In the genomic region with DNA sequence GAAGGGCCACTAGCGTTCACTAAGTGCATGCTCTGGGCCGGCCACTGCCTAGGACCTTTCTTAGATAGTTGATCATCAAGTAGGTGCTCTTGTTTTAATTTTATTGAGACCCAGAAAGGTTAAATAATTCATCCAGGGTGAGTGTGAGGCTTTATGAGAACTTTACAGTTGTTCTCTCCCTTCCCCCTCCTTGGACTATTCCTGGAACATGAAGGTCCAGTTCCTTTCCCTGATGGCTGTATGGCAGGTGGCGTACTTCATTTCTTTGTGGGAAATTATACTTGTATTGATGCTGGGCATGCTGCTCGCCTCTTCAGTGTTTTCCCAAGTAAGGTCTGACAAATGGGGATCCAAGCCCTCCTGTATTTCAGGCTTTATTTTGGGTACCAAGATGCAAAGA, we compare ENCODE assay signal across 27 cellular contexts. TPM values are rescaled to one million over a fixed set of nuclear protein-coding genes. Genes with fewer than 3 reads are reported as not detected.
DNase-seq lines count a peak whose midpoint lies in the region; ATAC-seq, FAIRE-seq and TF ChIP-seq lines count a peak whose summit lies in the region.
"Had no signal": no experiment of that assay in that cellular context is flagged by ENCODE, and none has a peak within 500 bp of the region (broad histone marks: within the 10 kb centered on the region; RNA-seq: fewer than 3 reads in every experiment).

No MANE protein-coding gene starts in this region.

- H3K27me3 ChIP-seq in Caco-2 (replicated peaks; ENCODE audit: control insufficient read depth, insufficient read depth, low read length) (no peaks in the 10 kb centered on the region), lower lobe of right lung (ENCODE audit: low read depth) (no peaks in the 10 kb centered on the region), upper lobe of left lung (no peaks in the 10 kb centered on the region), brain microvascular endothelial cell (replicated peaks) (no peaks in the 10 kb centered on the region)
- H3K27me3 ChIP-seq: SJCRH30 had no signal

- WGBS in upper lobe of left lung, 2 donors, result 78 to 88% methylated on average over 4 of the region's 4 CpGs

- in situ Hi-C loops in brain microvascular endothelial cell (cut with HindIII; ENCODE audit: low pct_ligation_motif_present, low sequenced_read_pairs), result no loop called here

- peak overlapping the region; percentile 40 for H3K27ac Mint-ChIP-seq in Caco-2 (ENCODE audit: unreplicated experiment)
- peak overlapping the region; percentile 37 for H3K27ac Mint-ChIP-seq in T-helper 17 cell
- H3K27ac Mint-ChIP-seq: CD8-positive, alpha-beta T cell had no signal

- POLR2A ChIA-PET in Caco-2 (lab: Charles Lee), result no interaction called here

- H3K36me3 ChIP-seq in Caco-2 (ENCODE audit: control insufficient read depth, insufficient read depth, low read length) (no peaks in the 10 kb centered on the region; the same call in 1 of the 2 replicates), lower lobe of right lung (peaks cover 23% of the 10 kb centered on the region), upper lobe of left lung (peaks cover 0 to 20% (median 9%) of the 10 kb centered on the region in 4 donors), brain microvascular endothelial cell (replicated peaks) (no peaks in the 10 kb centered on the region)

- H3K4me1 ChIP-seq in Caco-2, result peaks cover 15% of the 10 kb centered on the region
- peaks cover 24% of the 10 kb centered on the region for H3K4me1 ChIP-seq in lower lobe of right lung
- peaks cover 18 to 23% (median 22%) of the 10 kb centered on the region in 4 donors for H3K4me1 ChIP-seq in upper lobe of left lung
- H3K4me1 ChIP-seq: SJCRH30 had no signal

- DNase-seq in Caco-2, result no peak
- no peak for DNase-seq in T-helper 17 cell
- DNase-seq in lower lobe of right lung, result no peak
- DNase-seq in upper lobe of left lung, result no peak
- DNase-seq in brain microvascular endothelial cell, result no peak
- no peak for DNase-seq in D721Med (ENCODE audit: insufficient read length, low spot score)
- DNase-seq in activated T-cell treated with anti-CD3 and anti-CD28 coated beads, Interleukin-2, amount 50 U/mL, for 1 hour, result no peak
- DNase-seq: C1 segment of cervical spinal cord; CD8-positive, alpha-beta T cell; DMS153; DND-41; KG1; MM.1S; NCI-H1694; NCI-H2029 treated with DMSO at 0.1 percent for 48 hours; NCI-H446 treated with DMSO at 0.1 percent for 48 hours; NCI-H526; NCI-H82; PC-9; SJCRH30 had no signal

- CTCF ChIA-PET in Caco-2 (lab: Charles Lee), result no interaction called here

- H3K4me3 Mint-ChIP-seq in Caco-2 (ENCODE audit: unreplicated experiment), result no peak overlapping the region
- H3K4me3 Mint-ChIP-seq in T-helper 17 cell, result no peak overlapping the region
- H3K4me3 Mint-ChIP-seq: CD8-positive, alpha-beta T cell had no signal

- H3K9me3 Mint-ChIP-seq in Caco-2 (ENCODE audit: unreplicated experiment), result peaks cover 14% of the 10 kb centered on the region
- H3K9me3 Mint-ChIP-seq: CD8-positive, alpha-beta T cell had no signal

- no peak for TF ChIP-seq POLR2A in upper lobe of left lung (IDR thresholded peaks at IDR 0.05)

- TF ChIP-seq EP300 in upper lobe of left lung (IDR thresholded peaks at IDR 0.05), result no peak

- no TSS peak for BruUV-seq in Caco-2 (replicated peaks; lab: Mats Ljungman, UMichigan)

- intact Hi-C loops in Caco-2 (cut with micrococcal nuclease; ENCODE audit: unreplicated experiment) (no loop called here), lower lobe of right lung (cut with DNase I) (no loop called here)

- ATAC-seq in T-helper 17 cell, result no peak
- no peak for ATAC-seq in lower lobe of right lung
- no peak for ATAC-seq in upper lobe of left lung (ENCODE audit: low FRiP score in 2 of 2)
- ATAC-seq: A549; CD8-positive, alpha-beta T cell; Right ventricle myocardium inferior; SK-N-SH treated with all-trans-retinoic acid at 6 μM for 48 hours had no signal

- H3K36me3 Mint-ChIP-seq in Caco-2 (ENCODE audit: insufficient read depth, unreplicated experiment) (peaks cover 21% of the 10 kb centered on the region), T-helper 17 cell (ENCODE audit: low read depth) (peaks cover 2% of the 10 kb centered on the region)

- H3K27ac ChIP-seq in lower lobe of right lung (peak overlapping the region; percentile 61), upper lobe of left lung (peak overlapping the region; percentile 19 to 62 (median 48)), brain microvascular endothelial cell (no peak overlapping the region)
- H3K27ac ChIP-seq: A549, PC-9, SJCRH30 had no signal

- FAIRE-seq in D721Med (lab: Jason Lieb, UNC), result no peak
- FAIRE-seq: A549, GM18507, H54 had no signal

- H3K27me3 Mint-ChIP-seq in Caco-2 (ENCODE audit: insufficient read depth, unreplicated experiment) (no peaks in the 10 kb centered on the region), T-helper 17 cell (no peaks in the 10 kb centered on the region)

- H3K9me3 ChIP-seq in Caco-2 (peaks cover 6% of the 10 kb centered on the region; the same call in 1 of the 2 replicates), T-helper 17 cell (ENCODE audit: control insufficient read depth, low read length, poor library complexity, severe bottlenecking) (peaks cover 1% of the 10 kb centered on the region), lower lobe of right lung (no peaks in the 10 kb centered on the region), upper lobe of left lung (peaks cover 0 to under 1% (median 0%) of the 10 kb centered on the region in 4 donors)
- H3K9me3 ChIP-seq: SJCRH30 had no signal

- no peak for TF ChIP-seq CTCF in Caco-2 (IDR thresholded peaks at IDR 0.05; ENCODE audit: insufficient read depth in 1 of 2, low read depth in 1 of 2, low read length in 1 of 2, severe bottlenecking in 1 of 2, unreplicated experiment in 1 of 2)
- no peak for TF ChIP-seq CTCF in lower lobe of right lung (IDR thresholded peaks at IDR 0.05)
- no peak for TF ChIP-seq CTCF in upper lobe of left lung (IDR thresholded peaks at IDR 0.05)
- TF ChIP-seq CTCF in brain microvascular endothelial cell (IDR thresholded peaks at IDR 0.05; ENCODE audit: low read depth, low read length, missing control alignments), result no peak
- TF ChIP-seq CTCF in D721Med (IDR thresholded peaks at IDR 0.05; ENCODE audit: insufficient read depth, missing control alignments), result no peak

- H3K4me1 Mint-ChIP-seq in Caco-2 (ENCODE audit: low read depth, unreplicated experiment), result peaks cover 1% of the 10 kb centered on the region
- H3K4me1 Mint-ChIP-seq in T-helper 17 cell, result peaks cover 19% of the 10 kb centered on the region

- no peak overlapping the region for H3K4me3 ChIP-seq in Caco-2 (ENCODE audit: low read depth, low read length)
- no peak overlapping the region for H3K4me3 ChIP-seq in lower lobe of right lung
- no peak overlapping the region for H3K4me3 ChIP-seq in upper lobe of left lung
- no peak overlapping the region for H3K4me3 ChIP-seq in brain microvascular endothelial cell (ENCODE audit: low read depth, low read length)
- H3K4me3 ChIP-seq: A549, PC-9, SJCRH30 had no signal

RNA-seq across cellular contexts. Expression of a gene that starts 8.5 kb away (rescaled TPM):
- 29.8 and 31.1 TPM in 2 replicates for total RNA-seq in Caco-2 (2022)
- 10 to 100 TPM; 49.7 to 53.7 TPM for total RNA-seq in T-helper 17 cell
- total RNA-seq in lower lobe of right lung, result 40.6 TPM
- total RNA-seq in upper lobe of left lung, result 10 to 100 TPM; 24.8 to 67.1 (median 37.3) TPM

RNA-seq across cellular contexts. Expression of a gene that starts 23.4 kb away (rescaled TPM):
- total RNA-seq in Caco-2 (2022) (8.8 and 16.6 TPM in 2 replicates), T-helper 17 cell (under 1 TPM; 0.07 to 0.13 TPM), lower lobe of right lung (302 TPM), upper lobe of left lung (100 to 1,000 TPM in 4 of 6 donors, 10 to 100 TPM in 2; 34.1 to 294 (median 119) TPM)
- total RNA-seq: CD8-positive, alpha-beta T cell; SJCRH30 had no signal

RNA-seq across cellular contexts. Expression of a gene that starts 34.7 kb away (rescaled TPM):
- total RNA-seq in Caco-2 (2022) (0.43 TPM in 1 of 2 replicates, not detected in the other), T-helper 17 cell (under 1 TPM in 1 of 2 donors, not detected in 1; 0.22 TPM), lower lobe of right lung (10.3 TPM), upper lobe of left lung (10 to 100 TPM in 5 of 6 donors, 1 to 10 TPM in 1; 5.7 to 40.8 (median 17.5) TPM)
- total RNA-seq: HT1080, RPMI7951, SJCRH30 had no signal

RNA-seq across cellular contexts. Expression of a gene that starts 47.6 kb away (rescaled TPM):
- total RNA-seq in Caco-2 (2022), result 8.9 and 9.1 TPM in 2 replicates
- 10 to 100 TPM; 10.6 to 14.4 TPM for total RNA-seq in T-helper 17 cell
- total RNA-seq in lower lobe of right lung, result 50.2 TPM
- total RNA-seq in upper lobe of left lung, result 100 to 1,000 TPM in 4 of 6 donors, 10 to 100 TPM in 2; 46.0 to 180 (median 124) TPM
- total RNA-seq: RPMI7951 had no signal

RNA-seq across cellular contexts. Expression of a gene that starts 55.6 kb away (rescaled TPM):
- total RNA-seq in Caco-2 (2022), result 0.53 and 0.66 TPM in 2 replicates
- total RNA-seq in T-helper 17 cell, result not detected
- 1.4 TPM for total RNA-seq in lower lobe of right lung
- total RNA-seq in upper lobe of left lung, result 1 to 10 TPM in 1 of 6 donors, under 1 TPM in 1, not detected in 4; 0.89 to 1.4 TPM
- total RNA-seq: CD8-positive, alpha-beta T cell; HT1080; PC-9; Right ventricle myocardium inferior; RPMI7951; SJCRH30 had no signal
